ENCODE assay signal across 8 cellular contexts in genomic region chr3:47781326-47781684, GRCh38. TPM values are rescaled to one million over a fixed set of nuclear protein-coding genes. Genes with fewer than 3 reads are reported as not detected.
A peak's percentile ranks its signal among the peaks of the same experiment; 100 is the strongest.
DNase-seq lines count a peak whose midpoint lies in the region; ATAC-seq and TF ChIP-seq lines count a peak whose summit lies in the region.

No MANE protein-coding gene starts in this region.

- H3K27me3 Mint-ChIP-seq in glutamatergic neuron (ENCODE audit: unreplicated experiment): peaks cover 2% of the 10 kb centered on the region

- H3K9me3 ChIP-seq in OCI-LY3 (ENCODE audit: insufficient read depth, low read length) (no peaks in the 10 kb centered on the region), ovary (no peaks in the 10 kb centered on the region), transverse colon (no peaks in the 10 kb centered on the region)

- peak overlapping the region; percentile 92 for H3K4me3 ChIP-seq in OCI-LY3 (ENCODE audit: low read length)
- peak overlapping the region; percentile 96 for H3K4me3 ChIP-seq in ovary
- H3K4me3 ChIP-seq in transverse colon: peak overlapping the region; percentile 88 to 95 (median 94)

- peaks cover 13% of the 10 kb centered on the region for H3K9me3 Mint-ChIP-seq in glutamatergic neuron (ENCODE audit: unreplicated experiment)

- H3K27ac Mint-ChIP-seq in glutamatergic neuron (ENCODE audit: unreplicated experiment): peak overlapping the region; percentile 98

- H3K4me1 ChIP-seq in OCI-LY3 (ENCODE audit: low read length) (peaks cover 22% of the 10 kb centered on the region), ovary (ENCODE audit: insufficient read depth) (peaks cover 6% of the 10 kb centered on the region), transverse colon (peaks cover 10 to 34% (median 28%) of the 10 kb centered on the region in 4 donors)

- H3K4me2 ChIP-seq in OCI-LY3 (ENCODE audit: low read length): peak overlapping the region; percentile 89

- peaks cover 25% of the 10 kb centered on the region for H4K20me1 ChIP-seq in OCI-LY3 (ENCODE audit: insufficient read depth, low read length)

- no peak for TF ChIP-seq CTCF in OCI-LY3 (IDR thresholded peaks at IDR 0.05; ENCODE audit: low read depth, low read length)
- TF ChIP-seq CTCF in glutamatergic neuron (IDR thresholded peaks at IDR 0.05; ENCODE audit: partially characterized antibody, unreplicated experiment): no peak
- TF ChIP-seq CTCF in ovary (IDR thresholded peaks at IDR 0.05): no peak
- TF ChIP-seq CTCF in transverse colon (IDR thresholded peaks at IDR 0.05): no peak

- TF ChIP-seq EP300 in ovary (IDR thresholded peaks at IDR 0.05): no peak
- TF ChIP-seq EP300 in transverse colon (IDR thresholded peaks at IDR 0.05; ENCODE audit: low read depth): no peak

- peak overlapping the region; percentile 81 for H3K27ac ChIP-seq in OCI-LY3 (ENCODE audit: low read length)
- peak overlapping the region; percentile 71 to 91 for H3K27ac ChIP-seq in ovary
- H3K27ac ChIP-seq in transverse colon: peak overlapping the region; percentile 94 to 99 (median 96)

- peaks cover 6% of the 10 kb centered on the region for H3K4me1 Mint-ChIP-seq in glutamatergic neuron (ENCODE audit: low read depth, unreplicated experiment)

- TF ChIP-seq POLR2A in ovary (IDR thresholded peaks at IDR 0.05): no peak
- TF ChIP-seq POLR2A in transverse colon (IDR thresholded peaks at IDR 0.05): no peak

- 1% methylated on average over 31 to 37 of the region's 37 CpGs for WGBS in ovary, 3 donors
- 0% methylated on average over 8 of the region's 37 CpGs; no CpG with 5 or more reads in 1 of the 2 donors for WGBS in transverse colon (ENCODE audit: low coverage in 1 of 2), 2 donors

- in situ Hi-C loops in transverse colon (cut with MboI; ENCODE audit: low pct_ligation_motif_present in 1 of 4, low pct_unique_long_range_greater_than_20kb in 1 of 4, low sequenced_read_pairs in 3 of 4): loop anchor here in 2 of 4 donors (10.0 to 25.0 kb wide), 2 partner anchors 257 to 369 kb away; no protein-coding TSS in a partner anchor

- ATAC-seq in HG02623 (IDR thresholded peaks at IDR 0.05; ENCODE audit: unreplicated experiment): peak; percentile 32

- intact Hi-C loops in ovary (cut with DNase I): no loop called here
- intact Hi-C loops in transverse colon (cut with DNase I; ENCODE audit: low total_unique reads): no loop called here

- H3K9ac ChIP-seq in OCI-LY3 (ENCODE audit: low read length): peak overlapping the region; percentile 97

- H3K79me2 ChIP-seq in OCI-LY3 (ENCODE audit: low read length): peaks cover 65% of the 10 kb centered on the region

- no peaks in the 10 kb centered on the region for H3K36me3 Mint-ChIP-seq in glutamatergic neuron (ENCODE audit: unreplicated experiment)

- H3K27me3 ChIP-seq in OCI-LY3 (ENCODE audit: low read depth, low read length) (no peaks in the 10 kb centered on the region), ovary (no peaks in the 10 kb centered on the region), transverse colon (no peaks in the 10 kb centered on the region)

- H3K36me3 ChIP-seq in OCI-LY3 (replicated peaks; ENCODE audit: low read depth, low read length): peaks cover 8% of the 10 kb centered on the region
- no peaks in the 10 kb centered on the region for H3K36me3 ChIP-seq in ovary
- H3K36me3 ChIP-seq in transverse colon: no peaks in the 10 kb centered on the region

- DNase-seq in DMS 273 (lab: John Stamatoyannopoulos, UW; ENCODE audit: unreplicated experiment) (peak; percentile 71), DMS 273 treated with DMSO at 0.1 percent for 48 hours (lab: John Stamatoyannopoulos, UW) (no peak), activated gamma-delta T cell treated with Interleukin-2 at 50 U/mL for 16 hours (peak; percentile 48), glutamatergic neuron (peak; percentile 78), ovary (peak; percentile 65 to 82 (median 78)), transverse colon (peak; percentile 70)

- H3K4me3 Mint-ChIP-seq in glutamatergic neuron (ENCODE audit: unreplicated experiment): peak overlapping the region; percentile 99

- H2AFZ ChIP-seq in OCI-LY3 (ENCODE audit: low read depth, low read length): peak overlapping the region; percentile 37; the same call in 1 of the 2 replicates

RNA-seq across cellular contexts. Expression of gene SMARCC1, which starts 0.4 kb away (rescaled TPM):
- 196 TPM for total RNA-seq in glutamatergic neuron (ENCODE audit: unreplicated experiment)
- total RNA-seq in ovary: 10 to 100 TPM; 26.1 to 68.9 (median 64.5) TPM
- 10 to 100 TPM; 24.8 to 50.6 TPM for polyA plus RNA-seq in ovary
- total RNA-seq in transverse colon: 10 to 100 TPM; 21.3 to 70.8 (median 45.0) TPM

RNA-seq across cellular contexts. Expression of gene DHX30, which starts 21.6 kb away (rescaled TPM):
- 116 TPM for total RNA-seq in glutamatergic neuron (ENCODE audit: unreplicated experiment)
- total RNA-seq in ovary: 10 to 100 TPM; 48.0 to 66.8 (median 60.3) TPM
- polyA plus RNA-seq in ovary: 10 to 100 TPM; 19.5 to 44.5 TPM
- total RNA-seq in transverse colon: 10 to 100 TPM; 31.0 to 52.3 (median 47.9) TPM
